Comparison of ENCODE assay signal across 1 cellular context in genomic region chr19:8389891-8390616, GRCh38.
TF ChIP-seq lines count a peak whose summit lies in the region.

Gene RAB11B (plus strand): TSS chr19:8390360. CDS start chr19:8390417, 57 bp downstream.

TF ChIP-seq in HepG2, 621 proteins besides CTCF, POLR2A, EP300 and RAD21 (continued from another document and continues in another):
- no peak for TF ChIP-seq ZNF280D (CRISPR knock-in tag; IDR thresholded peaks at IDR 0.05)
- TF ChIP-seq YEATS2 (CRISPR knock-in tag; IDR thresholded peaks at IDR 0.05; ENCODE audit: borderline replicate concordance): peak; percentile 52; the same call in 1 of the 2 replicates
- 0 out of 2 replicates have a peak, but pooled peaks have one; percentile 42 for TF ChIP-seq ZNF773 (CRISPR knock-in tag; IDR thresholded peaks at IDR 0.05; ENCODE audit: borderline replicate concordance)
- TF ChIP-seq KDM1A (CRISPR knock-in tag; IDR thresholded peaks at IDR 0.05): no peak
- TF ChIP-seq NR2C2 (CRISPR knock-in tag; IDR thresholded peaks at IDR 0.05; ENCODE audit: borderline replicate concordance): peak; percentile 79
- TF ChIP-seq MLXIP (CRISPR knock-in tag; IDR thresholded peaks at IDR 0.05; ENCODE audit: borderline replicate concordance): 0 out of 2 replicates have a peak, but pooled peaks have one; percentile 27
- no peak for TF ChIP-seq PCBP2 (optimal IDR thresholded peaks at IDR 0.05; ENCODE audit: low read depth, low read length, poor library complexity, severe bottlenecking)
- TF ChIP-seq ARID3A (IDR thresholded peaks at IDR 0.05; ENCODE audit: low read depth, low read length): peak; percentile 73; the same call in 1 of the 2 replicates
- TF ChIP-seq, protein P1, sequence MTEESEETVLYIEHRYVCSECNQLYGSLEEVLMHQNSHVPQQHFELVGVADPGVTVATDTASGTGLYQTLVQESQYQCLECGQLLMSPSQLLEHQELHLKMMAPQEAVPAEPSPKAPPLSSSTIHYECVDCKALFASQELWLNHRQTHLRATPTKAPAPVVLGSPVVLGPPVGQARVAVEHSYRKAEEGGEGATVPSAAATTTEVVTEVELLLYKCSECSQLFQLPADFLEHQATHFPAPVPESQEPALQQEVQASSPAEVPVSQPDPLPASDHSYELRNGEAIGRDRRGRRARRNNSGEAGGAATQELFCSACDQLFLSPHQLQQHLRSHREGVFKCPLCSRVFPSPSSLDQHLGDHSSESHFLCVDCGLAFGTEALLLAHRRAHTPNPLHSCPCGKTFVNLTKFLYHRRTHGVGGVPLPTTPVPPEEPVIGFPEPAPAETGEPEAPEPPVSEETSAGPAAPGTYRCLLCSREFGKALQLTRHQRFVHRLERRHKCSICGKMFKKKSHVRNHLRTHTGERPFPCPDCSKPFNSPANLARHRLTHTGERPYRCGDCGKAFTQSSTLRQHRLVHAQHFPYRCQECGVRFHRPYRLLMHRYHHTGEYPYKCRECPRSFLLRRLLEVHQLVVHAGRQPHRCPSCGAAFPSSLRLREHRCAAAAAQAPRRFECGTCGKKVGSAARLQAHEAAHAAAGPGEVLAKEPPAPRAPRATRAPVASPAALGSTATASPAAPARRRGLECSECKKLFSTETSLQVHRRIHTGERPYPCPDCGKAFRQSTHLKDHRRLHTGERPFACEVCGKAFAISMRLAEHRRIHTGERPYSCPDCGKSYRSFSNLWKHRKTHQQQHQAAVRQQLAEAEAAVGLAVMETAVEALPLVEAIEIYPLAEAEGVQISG (CRISPR knock-in tag; IDR thresholded peaks at IDR 0.05): peak; percentile 76
- TF ChIP-seq TIGD3 (CRISPR knock-in tag; IDR thresholded peaks at IDR 0.05; ENCODE audit: borderline replicate concordance): no peak
- no peak for TF ChIP-seq ADNP (CRISPR knock-in tag; IDR thresholded peaks at IDR 0.05)
- TF ChIP-seq ZBTB10 (CRISPR knock-in tag; IDR thresholded peaks at IDR 0.05; ENCODE audit: borderline replicate concordance): peak; percentile 90; the same call in 1 of the 2 replicates
- TF ChIP-seq ZNF34 (CRISPR knock-in tag; IDR thresholded peaks at IDR 0.05; ENCODE audit: borderline replicate concordance): no peak
- peak; percentile 95 for TF ChIP-seq ZHX1 (CRISPR knock-in tag; IDR thresholded peaks at IDR 0.05; ENCODE audit: low read depth)
- TF ChIP-seq ZNF558 (CRISPR knock-in tag; IDR thresholded peaks at IDR 0.05; ENCODE audit: borderline replicate concordance): 0 out of 2 replicates have a peak, but pooled peaks have one; percentile 49
- no peak for TF ChIP-seq ZNF337 (CRISPR knock-in tag; IDR thresholded peaks at IDR 0.05; ENCODE audit: borderline replicate concordance, low read depth)
- TF ChIP-seq, protein P2, sequence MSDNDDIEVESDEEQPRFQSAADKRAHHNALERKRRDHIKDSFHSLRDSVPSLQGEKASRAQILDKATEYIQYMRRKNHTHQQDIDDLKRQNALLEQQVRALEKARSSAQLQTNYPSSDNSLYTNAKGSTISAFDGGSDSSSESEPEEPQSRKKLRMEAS (IDR thresholded peaks at IDR 0.05): no peak
- TF ChIP-seq ZBTB37 (CRISPR knock-in tag; IDR thresholded peaks at IDR 0.05): no peak
- no peak for TF ChIP-seq MAZ (IDR thresholded peaks at IDR 0.05; ENCODE audit: borderline replicate concordance, low read depth, low read length)
- TF ChIP-seq MAZ (CRISPR knock-in tag; IDR thresholded peaks at IDR 0.05; ENCODE audit: low read depth): peak; percentile 70
- TF ChIP-seq CREM (IDR thresholded peaks at IDR 0.05): peak; percentile 97
- TF ChIP-seq CREM (CRISPR knock-in tag; IDR thresholded peaks at IDR 0.05): peak; percentile 57; the same call in 1 of the 2 replicates
- TF ChIP-seq MXI1 (IDR thresholded peaks at IDR 0.05; ENCODE audit: borderline replicate concordance, low read depth, low read length): 0 out of 3 replicates have a peak, but pooled peaks have one; percentile 2
- TF ChIP-seq THAP8 (CRISPR knock-in tag; IDR thresholded peaks at IDR 0.05; ENCODE audit: borderline replicate concordance): no peak
- peak; percentile 22 for TF ChIP-seq JARID2 (CRISPR knock-in tag; IDR thresholded peaks at IDR 0.05; ENCODE audit: insufficient replicate concordance)
- TF ChIP-seq ETV5 (CRISPR knock-in tag; IDR thresholded peaks at IDR 0.05; ENCODE audit: borderline replicate concordance): no peak; the same call in none of the 2 replicates
- TF ChIP-seq, protein P3, sequence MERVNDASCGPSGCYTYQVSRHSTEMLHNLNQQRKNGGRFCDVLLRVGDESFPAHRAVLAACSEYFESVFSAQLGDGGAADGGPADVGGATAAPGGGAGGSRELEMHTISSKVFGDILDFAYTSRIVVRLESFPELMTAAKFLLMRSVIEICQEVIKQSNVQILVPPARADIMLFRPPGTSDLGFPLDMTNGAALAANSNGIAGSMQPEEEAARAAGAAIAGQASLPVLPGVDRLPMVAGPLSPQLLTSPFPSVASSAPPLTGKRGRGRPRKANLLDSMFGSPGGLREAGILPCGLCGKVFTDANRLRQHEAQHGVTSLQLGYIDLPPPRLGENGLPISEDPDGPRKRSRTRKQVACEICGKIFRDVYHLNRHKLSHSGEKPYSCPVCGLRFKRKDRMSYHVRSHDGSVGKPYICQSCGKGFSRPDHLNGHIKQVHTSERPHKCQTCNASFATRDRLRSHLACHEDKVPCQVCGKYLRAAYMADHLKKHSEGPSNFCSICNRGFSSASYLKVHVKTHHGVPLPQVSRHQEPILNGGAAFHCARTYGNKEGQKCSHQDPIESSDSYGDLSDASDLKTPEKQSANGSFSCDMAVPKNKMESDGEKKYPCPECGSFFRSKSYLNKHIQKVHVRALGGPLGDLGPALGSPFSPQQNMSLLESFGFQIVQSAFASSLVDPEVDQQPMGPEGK (CRISPR knock-in tag; IDR thresholded peaks at IDR 0.05): peak; percentile 63
- no peak for TF ChIP-seq SMYD3 (CRISPR knock-in tag; IDR thresholded peaks at IDR 0.05)
- peak; percentile 6; the same call in 1 of the 2 replicates for TF ChIP-seq SPEN (CRISPR knock-in tag; IDR thresholded peaks at IDR 0.05; ENCODE audit: low read depth)
- peak; percentile 69; the same call in 1 of the 2 replicates for TF ChIP-seq GATAD2A (CRISPR knock-in tag; IDR thresholded peaks at IDR 0.05)
- peak; percentile 77; the same call in 1 of the 2 replicates for TF ChIP-seq ZNF446 (CRISPR knock-in tag; IDR thresholded peaks at IDR 0.05)
